Comparison of ENCODE assay signal across 8 cellular contexts in genomic region chr6:116277124-116277523, GRCh38. TPM values are rescaled to one million over a fixed set of nuclear protein-coding genes. Genes with fewer than 3 reads are reported as not detected.
A peak's percentile ranks its signal among the peaks of the same experiment; 100 is the strongest.
DNase-seq lines count a peak whose midpoint lies in the region; ATAC-seq, FAIRE-seq and TF ChIP-seq lines count a peak whose summit lies in the region.

No MANE protein-coding gene starts in this region.

- TF ChIP-seq CTCF in GM12864 (IDR thresholded peaks at IDR 0.05; ENCODE audit: low read depth, low read length, missing control alignments) (no peak), fibroblast of lung (conservative IDR thresholded peaks at IDR 0.05 in 1 of 2, IDR thresholded peaks at IDR 0.05 in 1 of 2; ENCODE audit: low read depth in 1 of 2, low read length in 2 of 2) (no peak), retinal pigment epithelial cell (conservative IDR thresholded peaks at IDR 0.05; ENCODE audit: low read depth, low read length) (no peak)

- peaks cover 35% of the 10 kb centered on the region for H3K4me1 ChIP-seq in SJSA1 (replicated peaks)
- peaks cover 6% of the 10 kb centered on the region for H3K4me1 ChIP-seq in fibroblast of lung (ENCODE audit: control insufficient read depth, extremely low read depth, insufficient read depth, low read length)

- H3K27ac ChIP-seq in SJSA1: no peak overlapping the region
- no peak overlapping the region for H3K27ac ChIP-seq in fibroblast of lung (ENCODE audit: insufficient read depth, low read length)

- H3K27me3 ChIP-seq in SJSA1 (replicated peaks) (no peaks in the 10 kb centered on the region), fibroblast of lung (ENCODE audit: control insufficient read depth, insufficient read depth, low read length) (no peaks in the 10 kb centered on the region)

- H3K4me3 ChIP-seq in GM12864 (ENCODE audit: low read depth, low read length) (peak overlapping the region; percentile 90), SJSA1 (0 out of 2 replicates have a peak overlapping the region, but pooled peaks have one; percentile 4), fibroblast of lung (replicated peaks in 1 of 4; ENCODE audit: control extremely low read depth in 1 of 4, insufficient read depth in 1 of 4, low read depth in 3 of 4, low read length in 4 of 4) (peak overlapping the region; percentile 43 to 97 (median 72)), retinal pigment epithelial cell (ENCODE audit: low read length) (peak overlapping the region; percentile 64)

- FAIRE-seq in HTR-8/SVneo (lab: Jason Lieb, UNC): no peak

- DNase-seq in GM12864 (ENCODE audit: low read depth) (no peak), SJSA1 (ENCODE audit: low read depth in 1 of 2, low spot score in 2 of 2) (no peak), fibroblast of lung (ENCODE audit: low read depth in 2 of 2) (no peak), retinal pigment epithelial cell (ENCODE audit: low read depth) (no peak), activated gamma-delta T cell treated with Interleukin-2 at 50 U/mL for 16 hours (no peak), NCI-H1436 (lab: John Stamatoyannopoulos, UW) (no peak), HTR-8/SVneo (ENCODE audit: insufficient read length, low spot score) (no peak)

- peaks cover 47% of the 10 kb centered on the region for H3K36me3 ChIP-seq in SJSA1
- peaks cover 2% of the 10 kb centered on the region for H3K36me3 ChIP-seq in fibroblast of lung (ENCODE audit: control insufficient read depth, insufficient read depth, low read length)

- H2AFZ ChIP-seq in fibroblast of lung (ENCODE audit: low read length): no peak overlapping the region

- H3K79me2 ChIP-seq in fibroblast of lung (ENCODE audit: control insufficient read depth, insufficient read depth, low read length): peaks cover 44% of the 10 kb centered on the region

- no peak overlapping the region for H3K9ac ChIP-seq in fibroblast of lung (ENCODE audit: insufficient read depth, low read length)

- no peak for ATAC-seq in HG02798 (IDR thresholded peaks at IDR 0.05; ENCODE audit: poor library complexity, unreplicated experiment)

- peak overlapping the region; percentile 84 for H3K4me2 ChIP-seq in fibroblast of lung (ENCODE audit: extremely low read depth, insufficient read depth, low read length)

- H4K20me1 ChIP-seq in fibroblast of lung (ENCODE audit: control insufficient read depth, extremely low read depth, insufficient read depth, low read length): no peaks in the 10 kb centered on the region

- H3K9me3 ChIP-seq in SJSA1 (replicated peaks) (no peaks in the 10 kb centered on the region), fibroblast of lung (ENCODE audit: control insufficient read depth, insufficient read depth, low read depth, low read length) (no peaks in the 10 kb centered on the region)

RNA-seq across cellular contexts. Expression of gene TSPYL1, which starts 2.6 kb away (rescaled TPM):
- total RNA-seq in SJSA1 (2014; rRNA removed; shearing (Covaris generic)): 58.7 and 65.1 TPM in 2 replicates
- total RNA-seq in fibroblast of lung: 83.0 and 93.0 TPM in 2 replicates
- polyA plus RNA-seq in fibroblast of lung: 73.6 and 82.0 TPM in 2 replicates
- 61.7 and 66.1 TPM in 2 replicates for polyA plus RNA-seq in fibroblast of lung (2012)
- 64.2 and 82.9 TPM in 2 replicates for polyA minus RNA-seq in fibroblast of lung (ENCODE audit: low replicate concordance)

RNA-seq across cellular contexts. Expression of gene TSPYL4, which starts 23.2 kb away (rescaled TPM):
- total RNA-seq in SJSA1 (2014; rRNA removed; shearing (Covaris generic)): 16.7 and 23.1 TPM in 2 replicates
- total RNA-seq in fibroblast of lung: 3.9 and 5.3 TPM in 2 replicates
- polyA plus RNA-seq in fibroblast of lung: 21.6 and 25.0 TPM in 2 replicates
- 14.6 and 17.2 TPM in 2 replicates for polyA plus RNA-seq in fibroblast of lung (2012)
- 27.7 and 28.2 TPM in 2 replicates for polyA minus RNA-seq in fibroblast of lung (ENCODE audit: low replicate concordance)

Comparison
In these comparisons a context has a peak if more than half of its experiments do, and no peak if none do; other contexts are left out.
1. H3K4me3 ChIP-seq: peak in every context shown above with its lines; median percentile 90 in GM12864; 72 in fibroblast of lung; 64 in retinal pigment epithelial cell; 4 in SJSA1.